In genomic region chr1:54024811-54025210, GRCh38 we compare ENCODE assay signal across 13 cellular contexts. TPM values are rescaled to one million over a fixed set of nuclear protein-coding genes. Genes with fewer than 3 reads are reported as not detected.
"Had no signal": no experiment of that assay in that cellular context is flagged by ENCODE, and none has a peak within 500 bp of the region (broad histone marks: within the 10 kb centered on the region; RNA-seq: fewer than 3 reads in every experiment).

No MANE protein-coding gene starts in this region.

RNA-seq across cellular contexts. Expression of gene LDLRAD1, which starts 6.8 kb away (rescaled TPM):
- total RNA-seq: activated B cell treated with CpG ODN at 0.5 μM for 24 hours; activated CD4-positive, alpha-beta memory T cell treated with anti-CD3 and anti-CD28 coated beads for 36 hours; activated CD4-positive, alpha-beta memory T cell treated with anti-CD3 and anti-CD28 coated beads, Interleukin-2, amount 10 ng/mL, durations not matched to agents 7 days and 5 days; activated CD4-positive, alpha-beta T cell treated with anti-CD3 and anti-CD28 coated beads for 36 hours; activated CD4-positive, alpha-beta T cell treated with anti-CD3 and anti-CD28 coated beads, Interleukin-2, amount 10 ng/mL, durations not matched to agents 24 days and 14 days; activated CD4-positive, alpha-beta T cell treated with anti-CD3 and anti-CD28 coated beads, Interleukin-2, amount 10 ng/mL, durations not matched to agents 7 days and 5 days; activated CD8-positive, alpha-beta memory T cell treated with anti-CD3 and anti-CD28 coated beads for 36 hours; activated CD8-positive, alpha-beta memory T cell treated with anti-CD3 and anti-CD28 coated beads, Interleukin-2, amount 10 ng/mL, durations not matched to agents 7 days and 5 days; activated CD8-positive, alpha-beta T cell treated with anti-CD3 and anti-CD28 coated beads for 36 hours; activated CD8-positive, alpha-beta T cell treated with anti-CD3 and anti-CD28 coated beads, Interleukin-2, amount 10 ng/mL, durations not matched to agents 7 days and 5 days; T-helper 1 cell treated with Interleukin-12 subunit alpha and Interleukin-12 subunit beta and Interleukin-4 antibody, amounts not matched to agents 30 ng/mL and 1 ng/mL, for 36 hours; T-helper 17 cell; T-helper 2 cell treated with Interferon-gamma antibody and Interleukin-4, amounts not matched to agents 100 ng/mL and 5 ng/mL, for 36 hours had no signal
